In genomic region chr1:41674501-41674900, GRCh38 we compare ENCODE assay signal across 17 cellular contexts.
DNase-seq lines count a peak whose midpoint lies in the region; ATAC-seq and TF ChIP-seq lines count a peak whose summit lies in the region.
"Had no signal": no experiment of that assay in that cellular context is flagged by ENCODE, and none has a peak within 500 bp of the region (broad histone marks: within the 10 kb centered on the region; RNA-seq: fewer than 3 reads in every experiment).

No MANE protein-coding gene starts in this region.

- CTCF ChIA-PET in activated CD8-positive, alpha-beta T cell treated with anti-CD3 and anti-CD28 coated beads, Interleukin-2, amount 10 ng/mL, durations not matched to agents 7 days and 5 days (lab: Charles Lee) = interaction anchor here (1.0 to 3.7 kb wide), 6 partner anchors 9 to 126 kb away, joined by 3 to 23 read pairs (median 4); no protein-coding TSS in a partner anchor
- CTCF ChIA-PET in activated CD8-positive, alpha-beta T cell treated with anti-CD3 and anti-CD28 coated beads for 36 hours (lab: Charles Lee) = no interaction called here
- CTCF ChIA-PET in activated CD4-positive, alpha-beta memory T cell treated with anti-CD3 and anti-CD28 coated beads for 36 hours (lab: Charles Lee) = interaction anchor here (1.3 to 1.4 kb wide), 2 partner anchors 34 to 80 kb away, joined by 4 to 7 read pairs; no protein-coding TSS in a partner anchor

- intact Hi-C loops in activated CD8-positive, alpha-beta T cell treated with anti-CD3 and anti-CD28 coated beads for 36 hours (cut with micrococcal nuclease) = loop anchor here (5.0 kb wide), 1 partner anchor 53 kb away; no protein-coding TSS in a partner anchor
- intact Hi-C loops in activated CD4-positive, alpha-beta memory T cell treated with anti-CD3 and anti-CD28 coated beads for 36 hours (cut with micrococcal nuclease) = no loop called here
- intact Hi-C loops in natural killer cell (cut with micrococcal nuclease) (no loop called here), psoas muscle (cut with DNase I) (no loop called here)

- no peaks in the 10 kb centered on the region for H3K36me3 Mint-ChIP-seq in activated CD8-positive, alpha-beta T cell treated with anti-CD3 and anti-CD28 coated beads, Interleukin-2, amount 10 ng/mL, durations not matched to agents 7 days and 5 days (ENCODE audit: low read depth)
- H3K36me3 Mint-ChIP-seq in activated CD8-positive, alpha-beta T cell treated with anti-CD3 and anti-CD28 coated beads for 36 hours (ENCODE audit: low read depth) = no peaks in the 10 kb centered on the region
- no peaks in the 10 kb centered on the region for H3K36me3 Mint-ChIP-seq in activated CD4-positive, alpha-beta memory T cell treated with anti-CD3 and anti-CD28 coated beads for 36 hours
- H3K36me3 Mint-ChIP-seq in natural killer cell = no peaks in the 10 kb centered on the region

- peaks cover 18% of the 10 kb centered on the region for H3K36me3 ChIP-seq in DND-41 (ENCODE audit: insufficient read depth, low read length)
- no peaks in the 10 kb centered on the region for H3K36me3 ChIP-seq in psoas muscle (ENCODE audit: insufficient read depth in 1 of 2, low read depth in 1 of 2)
- H3K36me3 ChIP-seq: left ventricle myocardium inferior had no signal

- no peak overlapping the region for H2AFZ ChIP-seq in DND-41 (ENCODE audit: low read depth, low read length)

- H3K9me3 ChIP-seq in DND-41 (ENCODE audit: insufficient read depth, low read length, severe bottlenecking) (no peaks in the 10 kb centered on the region), psoas muscle (no peaks in the 10 kb centered on the region)
- H3K9me3 ChIP-seq: left ventricle myocardium inferior had no signal

- no peaks in the 10 kb centered on the region for H3K9me3 Mint-ChIP-seq in activated CD8-positive, alpha-beta T cell treated with anti-CD3 and anti-CD28 coated beads, Interleukin-2, amount 10 ng/mL, durations not matched to agents 7 days and 5 days (ENCODE audit: insufficient read depth)
- H3K9me3 Mint-ChIP-seq in activated CD8-positive, alpha-beta T cell treated with anti-CD3 and anti-CD28 coated beads for 36 hours = no peaks in the 10 kb centered on the region
- no peaks in the 10 kb centered on the region for H3K9me3 Mint-ChIP-seq in activated CD4-positive, alpha-beta memory T cell treated with anti-CD3 and anti-CD28 coated beads for 36 hours
- no peaks in the 10 kb centered on the region for H3K9me3 Mint-ChIP-seq in natural killer cell
- H3K9me3 Mint-ChIP-seq: HFFc6 had no signal

- no peak for DNase-seq in activated CD8-positive, alpha-beta T cell treated with anti-CD3 and anti-CD28 coated beads, Interleukin-2, amount 10 ng/mL, durations not matched to agents 7 days and 5 days
- DNase-seq in activated CD8-positive, alpha-beta T cell treated with anti-CD3 and anti-CD28 coated beads for 36 hours = no peak
- DNase-seq in DND-41 (no peak), natural killer cell (no peak), GM19240 (ENCODE audit: insufficient read length, low spot score) (no peak), hippocampal formation (lab: John Stamatoyannopoulos, UW) (no peak), psoas muscle (no peak)
- no peak for DNase-seq in activated CD4-positive, alpha-beta memory T cell treated with anti-CD3 and anti-CD28 coated beads for 36 hours
- DNase-seq: foreskin keratinocyte, HFFc6, left ventricle myocardium inferior, NCI-H1105, NCI-H226, PC-3, retina had no signal

- H3K27me3 Mint-ChIP-seq in activated CD8-positive, alpha-beta T cell treated with anti-CD3 and anti-CD28 coated beads, Interleukin-2, amount 10 ng/mL, durations not matched to agents 7 days and 5 days (ENCODE audit: low read depth) = no peaks in the 10 kb centered on the region
- no peaks in the 10 kb centered on the region for H3K27me3 Mint-ChIP-seq in activated CD8-positive, alpha-beta T cell treated with anti-CD3 and anti-CD28 coated beads for 36 hours
- no peaks in the 10 kb centered on the region for H3K27me3 Mint-ChIP-seq in activated CD4-positive, alpha-beta memory T cell treated with anti-CD3 and anti-CD28 coated beads for 36 hours
- no peaks in the 10 kb centered on the region for H3K27me3 Mint-ChIP-seq in natural killer cell (ENCODE audit: low read depth in 2 of 2)

- H3K4me3 ChIP-seq in DND-41 (ENCODE audit: low read depth in 1 of 2, low read length in 2 of 2) = peak overlapping the region in 1 of 2 experiments; percentile 18; a peak in 1 of 4 replicates
- H3K4me3 ChIP-seq in psoas muscle = no peak overlapping the region
- H3K4me3 ChIP-seq: left ventricle myocardium inferior had no signal

- POLR2A ChIA-PET in activated CD8-positive, alpha-beta T cell treated with anti-CD3 and anti-CD28 coated beads, Interleukin-2, amount 10 ng/mL, durations not matched to agents 7 days and 5 days (lab: Charles Lee) = interaction anchor here (2.3 kb wide), 1 partner anchor 9 kb away, joined by 15 read pairs; no protein-coding TSS in a partner anchor
- POLR2A ChIA-PET in activated CD8-positive, alpha-beta T cell treated with anti-CD3 and anti-CD28 coated beads for 36 hours (lab: Charles Lee) = interaction anchor here (1.4 to 4.5 kb wide), 3 partner anchors 8 to 66 kb away, joined by 3 to 40 read pairs (median 14); no protein-coding TSS in a partner anchor
- POLR2A ChIA-PET in activated CD4-positive, alpha-beta memory T cell treated with anti-CD3 and anti-CD28 coated beads for 36 hours (lab: Charles Lee) = interaction anchor here (1.3 to 4.3 kb wide), 3 partner anchors 12 to 75 kb away, joined by 3 to 40 read pairs (median 6); no protein-coding TSS in a partner anchor

- peaks cover 84% of the 10 kb centered on the region for H3K79me2 ChIP-seq in DND-41 (ENCODE audit: insufficient read depth, low read length)

- H3K27me3 ChIP-seq in DND-41 (ENCODE audit: insufficient read depth, low read length, poor library complexity) (no peaks in the 10 kb centered on the region), psoas muscle (ENCODE audit: insufficient read depth in 3 of 3, low read length in 2 of 3) (no peaks in the 10 kb centered on the region)
- H3K27me3 ChIP-seq: foreskin keratinocyte had no signal

- H3K4me1 Mint-ChIP-seq in activated CD8-positive, alpha-beta T cell treated with anti-CD3 and anti-CD28 coated beads, Interleukin-2, amount 10 ng/mL, durations not matched to agents 7 days and 5 days (ENCODE audit: low read depth) = peaks cover 92% of the 10 kb centered on the region
- H3K4me1 Mint-ChIP-seq in activated CD8-positive, alpha-beta T cell treated with anti-CD3 and anti-CD28 coated beads for 36 hours (ENCODE audit: low read depth) = peaks cover 80% of the 10 kb centered on the region
- H3K4me1 Mint-ChIP-seq in activated CD4-positive, alpha-beta memory T cell treated with anti-CD3 and anti-CD28 coated beads for 36 hours (ENCODE audit: low read depth) = peaks cover 93% of the 10 kb centered on the region
- peaks cover 67 to 79% of the 10 kb centered on the region in 2 donors for H3K4me1 Mint-ChIP-seq in natural killer cell

- peak overlapping the region; percentile 58 for H3K9ac ChIP-seq in DND-41 (ENCODE audit: low read depth, low read length)

- 88 to 92% (median 89%) methylated on average over 10 of the region's 10 CpGs for WGBS in psoas muscle, 3 donors

- peak overlapping the region; percentile 57 for H3K4me2 ChIP-seq in DND-41 (ENCODE audit: insufficient read depth, low read length)

- ATAC-seq in activated CD8-positive, alpha-beta T cell treated with anti-CD3 and anti-CD28 coated beads, Interleukin-2, amount 10 ng/mL, durations not matched to agents 7 days and 5 days = no peak
- no peak for ATAC-seq in activated CD8-positive, alpha-beta T cell treated with anti-CD3 and anti-CD28 coated beads for 36 hours
- ATAC-seq in DND-41 (ENCODE audit: insufficient read depth, low read depth) (no peak), natural killer cell (no peak), psoas muscle (no peak)
- ATAC-seq: foreskin keratinocyte, PC-3, SK-N-SH treated with all-trans-retinoic acid at 6 μM for 48 hours had no signal

- peak overlapping the region; percentile 90 for H3K27ac Mint-ChIP-seq in activated CD8-positive, alpha-beta T cell treated with anti-CD3 and anti-CD28 coated beads, Interleukin-2, amount 10 ng/mL, durations not matched to agents 7 days and 5 days
- H3K27ac Mint-ChIP-seq in activated CD8-positive, alpha-beta T cell treated with anti-CD3 and anti-CD28 coated beads for 36 hours = no peak overlapping the region
- H3K27ac Mint-ChIP-seq in activated CD4-positive, alpha-beta memory T cell treated with anti-CD3 and anti-CD28 coated beads for 36 hours = peak overlapping the region; percentile 76
- peak overlapping the region; percentile 81 to 85 for H3K27ac Mint-ChIP-seq in natural killer cell

- H3K4me1 ChIP-seq in DND-41 (ENCODE audit: insufficient read depth, low read length) = peaks cover 100% of the 10 kb centered on the region
- no peaks in the 10 kb centered on the region for H3K4me1 ChIP-seq in psoas muscle

- no peak for TF ChIP-seq CTCF in activated CD8-positive, alpha-beta T cell treated with anti-CD3 and anti-CD28 coated beads for 36 hours (IDR thresholded peaks at IDR 0.05)
- TF ChIP-seq CTCF in DND-41 (IDR thresholded peaks at IDR 0.05; ENCODE audit: borderline replicate concordance, extremely low read depth, low read length, poor library complexity, severe bottlenecking) (no peak), natural killer cell (IDR thresholded peaks at IDR 0.05) (no peak), psoas muscle (IDR thresholded peaks at IDR 0.05) (no peak)

- H3K4me3 Mint-ChIP-seq in activated CD8-positive, alpha-beta T cell treated with anti-CD3 and anti-CD28 coated beads, Interleukin-2, amount 10 ng/mL, durations not matched to agents 7 days and 5 days = peak overlapping the region; percentile 72
- no peak overlapping the region for H3K4me3 Mint-ChIP-seq in activated CD8-positive, alpha-beta T cell treated with anti-CD3 and anti-CD28 coated beads for 36 hours
- H3K4me3 Mint-ChIP-seq in activated CD4-positive, alpha-beta memory T cell treated with anti-CD3 and anti-CD28 coated beads for 36 hours = no peak overlapping the region
- peak overlapping the region; percentile 61 for H3K4me3 Mint-ChIP-seq in natural killer cell
- H3K4me3 Mint-ChIP-seq: HFFc6 had no signal

- H3K27ac ChIP-seq in DND-41 (ENCODE audit: low read length) = peak overlapping the region; percentile 99
- no peak overlapping the region for H3K27ac ChIP-seq in psoas muscle
- H3K27ac ChIP-seq: foreskin keratinocyte, left ventricle myocardium inferior, VCaP had no signal

- peaks cover 18% of the 10 kb centered on the region for H4K20me1 ChIP-seq in DND-41 (ENCODE audit: insufficient read depth, low read length)

Comparison
In these comparisons a context has a peak if more than half of its experiments do, and no peak if none do; other contexts are left out.
1. H3K4me3 Mint-ChIP-seq: peak in activated CD8-positive, alpha-beta T cell treated with anti-CD3 and anti-CD28 coated beads, Interleukin-2, amount 10 ng/mL, durations not matched to agents 7 days and 5 days (single experiment) and natural killer cell (single experiment); none in activated CD8-positive, alpha-beta T cell treated with anti-CD3 and anti-CD28 coated beads for 36 hours (single experiment) and activated CD4-positive, alpha-beta memory T cell treated with anti-CD3 and anti-CD28 coated beads for 36 hours (single experiment).